1 cellular context compared by ENCODE assay signal in the genomic region with DNA sequence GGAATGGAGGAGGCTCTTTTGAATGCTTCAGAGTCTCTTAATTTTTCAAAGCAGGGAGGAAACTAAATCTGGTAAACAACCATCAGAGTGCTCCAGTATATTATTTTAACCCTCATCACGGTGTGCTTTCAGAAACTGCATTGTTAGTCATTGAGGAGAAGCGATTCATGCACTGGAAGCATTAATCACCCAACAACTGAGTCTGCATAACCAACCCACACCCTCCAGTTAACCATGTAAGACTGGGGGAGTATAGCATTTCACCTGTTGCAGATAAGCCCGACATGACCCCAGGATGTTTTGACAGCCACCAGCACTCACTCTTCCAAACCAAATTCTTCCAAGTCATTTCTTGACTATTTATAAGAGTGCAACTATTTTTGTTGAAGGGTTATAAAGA.
TF ChIP-seq lines count a peak whose summit lies in the region.

No MANE protein-coding gene starts in this region.

TF ChIP-seq in K562, 482 proteins besides CTCF, POLR2A, EP300 and RAD21 (continued from another document):
- TF ChIP-seq, protein P1, sequence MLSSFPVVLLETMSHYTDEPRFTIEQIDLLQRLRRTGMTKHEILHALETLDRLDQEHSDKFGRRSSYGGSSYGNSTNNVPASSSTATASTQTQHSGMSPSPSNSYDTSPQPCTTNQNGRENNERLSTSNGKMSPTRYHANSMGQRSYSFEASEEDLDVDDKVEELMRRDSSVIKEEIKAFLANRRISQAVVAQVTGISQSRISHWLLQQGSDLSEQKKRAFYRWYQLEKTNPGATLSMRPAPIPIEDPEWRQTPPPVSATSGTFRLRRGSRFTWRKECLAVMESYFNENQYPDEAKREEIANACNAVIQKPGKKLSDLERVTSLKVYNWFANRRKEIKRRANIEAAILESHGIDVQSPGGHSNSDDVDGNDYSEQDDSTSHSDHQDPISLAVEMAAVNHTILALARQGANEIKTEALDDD (IDR thresholded peaks at IDR 0.05) = peak; percentile 89
- TF ChIP-seq, protein P2, sequence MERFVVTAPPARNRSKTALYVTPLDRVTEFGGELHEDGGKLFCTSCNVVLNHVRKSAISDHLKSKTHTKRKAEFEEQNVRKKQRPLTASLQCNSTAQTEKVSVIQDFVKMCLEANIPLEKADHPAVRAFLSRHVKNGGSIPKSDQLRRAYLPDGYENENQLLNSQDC (CRISPR knock-in tag; IDR thresholded peaks at IDR 0.05) = no peak
- TF ChIP-seq NFXL1 (CRISPR knock-in tag; IDR thresholded peaks at IDR 0.05) = no peak
- TF ChIP-seq, protein P3, sequence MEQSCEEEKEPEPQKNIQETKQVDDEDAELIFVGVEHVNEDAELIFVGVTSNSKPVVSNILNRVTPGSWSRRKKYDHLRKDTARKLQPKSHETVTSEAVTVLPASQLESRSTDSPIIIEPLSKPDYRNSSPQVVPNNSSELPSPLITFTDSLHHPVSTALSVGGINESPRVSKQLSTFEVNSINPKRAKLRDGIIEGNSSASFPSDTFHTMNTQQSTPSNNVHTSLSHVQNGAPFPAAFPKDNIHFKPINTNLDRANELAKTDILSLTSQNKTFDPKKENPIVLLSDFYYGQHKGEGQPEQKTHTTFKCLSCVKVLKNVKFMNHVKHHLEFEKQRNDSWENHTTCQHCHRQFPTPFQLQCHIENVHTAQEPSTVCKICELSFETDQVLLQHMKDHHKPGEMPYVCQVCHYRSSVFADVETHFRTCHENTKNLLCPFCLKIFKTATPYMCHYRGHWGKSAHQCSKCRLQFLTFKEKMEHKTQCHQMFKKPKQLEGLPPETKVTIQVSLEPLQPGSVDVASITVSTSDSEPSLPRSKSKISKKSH (CRISPR knock-in tag; IDR thresholded peaks at IDR 0.05) = no peak
- TF ChIP-seq, protein P4, sequence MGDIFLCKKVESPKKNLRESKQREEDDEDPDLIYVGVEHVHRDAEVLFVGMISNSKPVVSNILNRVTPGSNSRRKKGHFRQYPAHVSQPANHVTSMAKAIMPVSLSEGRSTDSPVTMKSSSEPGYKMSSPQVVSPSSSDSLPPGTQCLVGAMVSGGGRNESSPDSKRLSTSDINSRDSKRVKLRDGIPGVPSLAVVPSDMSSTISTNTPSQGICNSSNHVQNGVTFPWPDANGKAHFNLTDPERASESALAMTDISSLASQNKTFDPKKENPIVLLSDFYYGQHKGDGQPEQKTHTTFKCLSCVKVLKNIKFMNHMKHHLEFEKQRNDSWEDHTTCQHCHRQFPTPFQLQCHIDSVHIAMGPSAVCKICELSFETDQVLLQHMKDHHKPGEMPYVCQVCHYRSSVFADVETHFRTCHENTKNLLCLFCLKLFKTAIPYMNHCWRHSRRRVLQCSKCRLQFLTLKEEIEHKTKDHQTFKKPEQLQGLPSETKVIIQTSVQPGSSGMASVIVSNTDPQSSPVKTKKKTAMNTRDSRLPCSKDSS (IDR thresholded peaks at IDR 0.05; ENCODE audit: low read depth, partially characterized antibody) = no peak
- no peak for TF ChIP-seq ZNF764 (CRISPR knock-in tag; IDR thresholded peaks at IDR 0.05; ENCODE audit: low read depth)
- TF ChIP-seq, protein P5, sequence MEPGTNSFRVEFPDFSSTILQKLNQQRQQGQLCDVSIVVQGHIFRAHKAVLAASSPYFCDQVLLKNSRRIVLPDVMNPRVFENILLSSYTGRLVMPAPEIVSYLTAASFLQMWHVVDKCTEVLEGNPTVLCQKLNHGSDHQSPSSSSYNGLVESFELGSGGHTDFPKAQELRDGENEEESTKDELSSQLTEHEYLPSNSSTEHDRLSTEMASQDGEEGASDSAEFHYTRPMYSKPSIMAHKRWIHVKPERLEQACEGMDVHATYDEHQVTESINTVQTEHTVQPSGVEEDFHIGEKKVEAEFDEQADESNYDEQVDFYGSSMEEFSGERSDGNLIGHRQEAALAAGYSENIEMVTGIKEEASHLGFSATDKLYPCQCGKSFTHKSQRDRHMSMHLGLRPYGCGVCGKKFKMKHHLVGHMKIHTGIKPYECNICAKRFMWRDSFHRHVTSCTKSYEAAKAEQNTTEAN (CRISPR knock-in tag; IDR thresholded peaks at IDR 0.05) = no peak
